ENCODE assay signal across 8 cellular contexts in the genomic region with DNA sequence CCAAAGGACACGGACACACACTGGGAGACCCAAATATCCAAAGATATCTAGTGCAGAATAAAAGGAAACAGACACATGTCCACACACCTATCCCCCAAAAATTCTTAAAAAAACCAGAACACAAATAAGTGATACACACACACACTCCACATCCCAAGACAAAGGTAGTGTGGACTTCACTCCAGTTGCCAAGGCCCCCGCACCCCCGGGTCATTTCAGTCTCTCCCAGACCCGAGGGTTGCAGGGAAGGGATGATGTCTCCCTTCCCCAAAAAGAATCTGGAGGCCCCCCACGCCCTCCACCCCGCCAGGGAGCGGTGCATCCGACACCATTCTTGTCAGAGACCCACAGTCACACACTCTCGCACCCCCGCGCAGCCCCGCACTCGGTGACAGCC. TPM values are rescaled to one million over a fixed set of nuclear protein-coding genes. Genes with fewer than 3 reads are reported as not detected.
DNase-seq lines count a peak whose midpoint lies in the region; ATAC-seq and TF ChIP-seq lines count a peak whose summit lies in the region.

No MANE protein-coding gene starts in this region.

- no peak overlapping the region for H3K27ac ChIP-seq in hepatocyte
- no peak overlapping the region for H3K27ac ChIP-seq in testis

- no peaks in the 10 kb centered on the region for H3K9me3 ChIP-seq in hepatocyte (ENCODE audit: low read depth)
- no peaks in the 10 kb centered on the region for H3K9me3 ChIP-seq in testis

- no peak for TF ChIP-seq POLR2A in testis (IDR thresholded peaks at IDR 0.05)

- CTCF ChIA-PET in activated CD4-positive, alpha-beta memory T cell treated with anti-CD3 and anti-CD28 coated beads for 36 hours (lab: Charles Lee), result no interaction called here

- H3K4me1 Mint-ChIP-seq in activated T-cell treated with anti-CD3 and anti-CD28 coated beads, Interleukin-2, amount 50 U/mL, for 24 hours (ENCODE audit: low read depth), result peaks cover 25% of the 10 kb centered on the region
- H3K4me1 Mint-ChIP-seq in activated CD4-positive, alpha-beta memory T cell treated with anti-CD3 and anti-CD28 coated beads for 36 hours (ENCODE audit: low read depth), result peaks cover 21% of the 10 kb centered on the region

- H4K20me1 ChIP-seq in hepatocyte (ENCODE audit: insufficient read depth, poor library complexity, severe bottlenecking), result no peaks in the 10 kb centered on the region

- no peaks in the 10 kb centered on the region for H3K36me3 Mint-ChIP-seq in activated T-cell treated with anti-CD3 and anti-CD28 coated beads, Interleukin-2, amount 50 U/mL, for 24 hours (ENCODE audit: low read depth)
- H3K36me3 Mint-ChIP-seq in activated CD4-positive, alpha-beta memory T cell treated with anti-CD3 and anti-CD28 coated beads for 36 hours, result no peaks in the 10 kb centered on the region

- peak overlapping the region; percentile 71 for H3K4me3 ChIP-seq in hepatocyte
- peak overlapping the region; percentile 47 to 61 for H3K4me3 ChIP-seq in testis

- no peaks in the 10 kb centered on the region for H3K9me2 ChIP-seq in hepatocyte (replicated peaks; ENCODE audit: insufficient read depth)

- peaks cover 85% of the 10 kb centered on the region for H3K27me3 Mint-ChIP-seq in activated T-cell treated with anti-CD3 and anti-CD28 coated beads, Interleukin-2, amount 50 U/mL, for 24 hours
- peaks cover 57% of the 10 kb centered on the region for H3K27me3 Mint-ChIP-seq in activated CD4-positive, alpha-beta memory T cell treated with anti-CD3 and anti-CD28 coated beads for 36 hours

- TF ChIP-seq CTCF in hepatocyte (IDR thresholded peaks at IDR 0.05; ENCODE audit: poor library complexity) (no peak), testis (IDR thresholded peaks at IDR 0.05) (no peak)

- peaks cover 18% of the 10 kb centered on the region for H3K27me3 ChIP-seq in hepatocyte
- H3K27me3 ChIP-seq in testis, result peaks cover 4% of the 10 kb centered on the region

- H3K79me2 ChIP-seq in hepatocyte, result no peaks in the 10 kb centered on the region

- H3K4me1 ChIP-seq in hepatocyte (ENCODE audit: insufficient read depth), result peaks cover 5% of the 10 kb centered on the region
- H3K4me1 ChIP-seq in testis, result peaks cover 9% of the 10 kb centered on the region

- H3K4me2 ChIP-seq in hepatocyte, result peak overlapping the region; percentile 97

- ATAC-seq in GM21390 (IDR thresholded peaks at IDR 0.05; ENCODE audit: unreplicated experiment), result no peak

- intact Hi-C loops in activated CD4-positive, alpha-beta memory T cell treated with anti-CD3 and anti-CD28 coated beads for 36 hours (cut with micrococcal nuclease), result no loop called here
- intact Hi-C loops in testis (cut with DNase I; ENCODE audit: low total_unique reads), result no loop called here

- DNase-seq in activated T-cell treated with anti-CD3 and anti-CD28 coated beads, Interleukin-2, amount 50 U/mL, for 24 hours, result no peak
- DNase-seq in activated T-cell treated with anti-CD3 and anti-CD28 coated beads, Interleukin-2, amount 50 U/mL, for 1 hour, result no peak
- DNase-seq in activated CD4-positive, alpha-beta memory T cell treated with anti-CD3 and anti-CD28 coated beads for 36 hours, result no peak
- no peak for DNase-seq in hepatocyte (ENCODE audit: low spot score)
- no peak for DNase-seq in testis
- no peak for DNase-seq in NCI-H1930 (lab: John Stamatoyannopoulos, UW)
- no peak for DNase-seq in DMS53 (lab: John Stamatoyannopoulos, UW)

- H3K36me3 ChIP-seq in hepatocyte (replicated peaks; ENCODE audit: insufficient read depth, low read depth) (no peaks in the 10 kb centered on the region), testis (ENCODE audit: low read depth, missing control alignments) (no peaks in the 10 kb centered on the region)

- POLR2A ChIA-PET in activated CD4-positive, alpha-beta memory T cell treated with anti-CD3 and anti-CD28 coated beads for 36 hours (lab: Charles Lee), result no interaction called here

- peak overlapping the region; percentile 70 for H3K4me3 Mint-ChIP-seq in activated T-cell treated with anti-CD3 and anti-CD28 coated beads, Interleukin-2, amount 50 U/mL, for 24 hours
- peak overlapping the region; percentile 2 for H3K4me3 Mint-ChIP-seq in activated CD4-positive, alpha-beta memory T cell treated with anti-CD3 and anti-CD28 coated beads for 36 hours

- no peak overlapping the region for H3K27ac Mint-ChIP-seq in activated T-cell treated with anti-CD3 and anti-CD28 coated beads, Interleukin-2, amount 50 U/mL, for 24 hours
- H3K27ac Mint-ChIP-seq in activated CD4-positive, alpha-beta memory T cell treated with anti-CD3 and anti-CD28 coated beads for 36 hours, result no peak overlapping the region

- H2AFZ ChIP-seq in hepatocyte, result peak overlapping the region; percentile 75

- H3K9me3 Mint-ChIP-seq in activated T-cell treated with anti-CD3 and anti-CD28 coated beads, Interleukin-2, amount 50 U/mL, for 24 hours, result no peaks in the 10 kb centered on the region
- no peaks in the 10 kb centered on the region for H3K9me3 Mint-ChIP-seq in activated CD4-positive, alpha-beta memory T cell treated with anti-CD3 and anti-CD28 coated beads for 36 hours

- WGBS in hepatocyte (ENCODE audit: low lambda C conversion rate, missing lambda C conversion rate), result 20% methylated on average over 8 of the region's 13 CpGs
- WGBS in testis, 2 donors, result 9 to 10% methylated on average over 9 to 12 of the region's 13 CpGs

RNA-seq across cellular contexts. Expression of gene DPF1, which starts 0.4 kb away (rescaled TPM):
- total RNA-seq in activated CD4-positive, alpha-beta memory T cell treated with anti-CD3 and anti-CD28 coated beads for 36 hours, result 1 to 10 TPM in 1 of 2 experiments, under 1 TPM in 1; 0.75 to 1.2 TPM
- total RNA-seq in hepatocyte (1.2 and 2.1 TPM in 2 replicates), testis (1 to 10 TPM; 4.7 to 6.4 TPM)
- polyA plus RNA-seq in hepatocyte (2.0 and 2.7 TPM in 2 replicates), testis (ENCODE audit: insufficient read depth, low read depth, low replicate concordance) (3.6 TPM)

RNA-seq across cellular contexts. Expression of gene PPP1R14A, which starts 32.6 kb away (rescaled TPM):
- total RNA-seq in activated CD4-positive, alpha-beta memory T cell treated with anti-CD3 and anti-CD28 coated beads for 36 hours, result 1 to 10 TPM; 1.6 to 1.8 TPM
- total RNA-seq in hepatocyte (13.0 and 15.1 TPM in 2 replicates), testis (100 to 1,000 TPM; 187 to 268 TPM)
- polyA plus RNA-seq in hepatocyte (50.5 and 56.9 TPM in 2 replicates), testis (ENCODE audit: insufficient read depth, low read depth, low replicate concordance) (97.1 TPM)

RNA-seq across cellular contexts. Expression of gene SPINT2, which starts 40.8 kb away (rescaled TPM):
- 10 to 100 TPM; 57.5 to 60.9 TPM for total RNA-seq in activated CD4-positive, alpha-beta memory T cell treated with anti-CD3 and anti-CD28 coated beads for 36 hours
- total RNA-seq in hepatocyte (508 and 590 TPM in 2 replicates), testis (100 to 1,000 TPM; 372 to 389 TPM)
- polyA plus RNA-seq in hepatocyte (834 and 885 TPM in 2 replicates), testis (ENCODE audit: insufficient read depth, low read depth, low replicate concordance) (480 TPM)

Comparison
In these comparisons a context has a peak if more than half of its experiments do, and no peak if none do; other contexts are left out.
1. RNA of gene PPP1R14A, which starts 32.6 kb away (total RNA-seq): 187 to 268 TPM in testis; 13.0 to 15.1 TPM in hepatocyte and 1.6 to 1.8 TPM in activated CD4-positive, alpha-beta memory T cell treated with anti-CD3 and anti-CD28 coated beads for 36 hours; every median in the first group is over 10 times any median in the second.